8 cellular contexts compared by ENCODE assay signal in the genomic region with DNA sequence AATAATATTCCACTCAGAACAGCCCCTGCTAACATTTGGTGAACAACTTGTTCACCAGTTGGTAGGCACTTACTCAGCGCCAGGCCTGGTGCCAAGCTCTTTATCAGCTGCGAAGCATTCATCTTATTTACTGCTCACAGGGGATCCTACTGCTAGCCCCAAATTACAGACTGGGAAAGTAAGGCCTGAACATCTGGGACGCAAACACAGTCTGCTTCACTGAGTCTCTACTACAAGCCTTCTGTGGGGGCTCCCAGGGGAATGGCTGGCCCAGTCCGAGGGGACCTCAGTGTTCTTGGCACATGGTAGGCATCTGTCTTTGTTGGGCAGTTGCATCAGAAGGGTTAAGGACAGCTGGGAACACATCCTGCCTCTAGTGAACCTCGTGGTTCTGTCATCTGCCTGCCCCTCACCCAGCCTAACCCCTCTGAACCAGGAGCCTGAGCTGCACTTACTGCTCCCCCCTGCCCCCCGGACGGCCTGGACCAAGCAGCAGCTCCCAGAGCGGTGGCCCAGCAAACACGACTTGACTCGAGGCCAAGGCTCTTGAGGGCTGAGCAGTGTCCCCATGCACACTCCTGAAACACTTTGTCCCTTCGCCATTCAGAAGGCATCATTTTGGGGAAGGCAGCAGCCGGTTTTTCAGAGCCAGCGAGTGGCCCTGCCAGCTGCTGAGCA. TPM values are rescaled to one million over a fixed set of nuclear protein-coding genes. Genes with fewer than 3 reads are reported as not detected.
DNase-seq lines count a peak whose midpoint lies in the region; ATAC-seq and TF ChIP-seq lines count a peak whose summit lies in the region.

A gene (plus strand): TSS at position 602 of the 678 bp plus-strand sequence. CDS start 1,342 bp downstream, outside the sequence.

- H3K27ac Mint-ChIP-seq in activated naive CD8-positive, alpha-beta T cell: peak within 1 kb of the TSS; percentile 58

- TF ChIP-seq CTCF in right atrium auricular region (IDR thresholded peaks at IDR 0.05): no peak

- no peaks in the 10 kb centered on the region for H3K9me3 Mint-ChIP-seq in activated naive CD8-positive, alpha-beta T cell (ENCODE audit: low read depth)

- H3K27ac ChIP-seq in right atrium auricular region: peak within 1 kb of the TSS; percentile 83 to 89

- H3K4me3 ChIP-seq in right atrium auricular region: peak within 1 kb of the TSS; percentile 50 to 61

- H3K4me1 Mint-ChIP-seq in activated naive CD8-positive, alpha-beta T cell (ENCODE audit: low read depth): peaks cover 12% of the 10 kb centered on the region

- ATAC-seq in GM18520 (IDR thresholded peaks at IDR 0.05; ENCODE audit: unreplicated experiment): no peak

- no peaks in the 10 kb centered on the region for H3K36me3 Mint-ChIP-seq in activated naive CD8-positive, alpha-beta T cell

- DNase-seq in HS-5 (ENCODE audit: low read depth) (peak; percentile 36), right atrium auricular region (ENCODE audit: low spot score) (peak; percentile 76), renal cortical epithelial cell (ENCODE audit: low read depth) (no peak), DMS114 treated with DMSO at 0.1 percent for 48 hours (lab: John Stamatoyannopoulos, UW; ENCODE audit: unreplicated experiment) (no peak), NCI-H146 treated with DMSO at 0.1 percent for 48 hours (lab: John Stamatoyannopoulos, UW; ENCODE audit: unreplicated experiment) (no peak), NCI-H146 (lab: John Stamatoyannopoulos, UW) (no peak)

- no peaks in the 10 kb centered on the region for H3K27me3 ChIP-seq in right atrium auricular region

- peaks cover 0 to 69% of the 10 kb centered on the region in 2 donors for H3K4me1 ChIP-seq in right atrium auricular region

- no peaks in the 10 kb centered on the region for H3K9me3 ChIP-seq in right atrium auricular region

- no peaks in the 10 kb centered on the region for H3K27me3 Mint-ChIP-seq in activated naive CD8-positive, alpha-beta T cell

- peaks cover 24% of the 10 kb centered on the region for H3K36me3 ChIP-seq in right atrium auricular region

- H3K4me3 Mint-ChIP-seq in activated naive CD8-positive, alpha-beta T cell: peak within 1 kb of the TSS; percentile 71

RNA-seq across cellular contexts. Expression of the gene that starts here (rescaled TPM):
- total RNA-seq in right atrium auricular region (10 to 100 TPM; 21.3 to 51.9 TPM), renal cortical epithelial cell (38.4 and 71.2 TPM in 2 replicates)

Comparison
In these comparisons a context has a peak if more than half of its experiments do, and no peak if none do; other contexts are left out.
1. DNase-seq: peak in HS-5 (single experiment) and right atrium auricular region (single experiment); none in renal cortical epithelial cell (single experiment), DMS114 treated with DMSO at 0.1 percent for 48 hours (single experiment), NCI-H146 treated with DMSO at 0.1 percent for 48 hours (single experiment) and NCI-H146 (single experiment).